Comparison of ENCODE assay signal across 11 cellular contexts in the genomic region with DNA sequence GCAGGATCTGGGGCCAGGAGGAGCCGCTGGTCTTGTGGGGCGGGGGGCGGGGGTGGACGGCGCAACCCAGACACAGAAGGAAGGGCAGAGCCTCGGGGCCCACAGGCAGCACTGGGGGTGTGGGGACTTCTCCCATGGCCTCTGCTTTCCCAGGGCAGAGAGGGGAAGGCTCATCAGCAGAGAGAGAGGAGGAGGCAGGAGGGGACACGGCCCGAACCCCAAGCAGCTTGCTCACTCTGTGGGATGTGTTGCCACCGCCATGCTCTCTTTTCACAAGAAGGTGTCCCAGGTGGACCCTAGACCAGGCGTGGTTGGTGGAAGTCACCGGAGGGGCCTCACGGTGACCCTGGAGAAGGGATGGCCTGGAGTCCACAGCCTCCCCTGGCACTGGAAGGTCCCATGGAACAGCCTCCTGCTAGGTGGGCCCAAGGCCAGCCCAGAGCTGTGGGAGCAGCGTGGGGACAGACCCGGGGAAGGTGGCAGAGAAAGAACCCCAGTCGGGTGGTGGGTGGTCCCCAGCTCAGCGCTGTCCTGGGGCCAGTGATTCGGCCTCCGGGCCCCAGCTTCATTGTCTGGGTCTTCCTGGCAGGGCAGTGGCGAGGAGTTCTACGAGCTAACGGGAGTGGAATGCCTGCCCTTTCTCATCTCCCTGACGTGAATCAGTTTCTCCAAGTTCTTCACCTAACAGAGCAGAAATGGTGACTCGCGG.
"Had no signal": no experiment of that assay in that cellular context is flagged by ENCODE, and none has a peak within 500 bp of the region (broad histone marks: within the 10 kb centered on the region; RNA-seq: fewer than 3 reads in every experiment).

No MANE protein-coding gene starts in this region.

- H3K36me3 ChIP-seq: esophagus squamous epithelium, pancreas, tibial nerve had no signal

- H3K27me3 ChIP-seq: pancreas, tibial nerve had no signal

- H3K4me3 ChIP-seq: esophagus squamous epithelium, pancreas, skin epidermis, tibial nerve had no signal

- H3K4me1 ChIP-seq: esophagus squamous epithelium, pancreas, tibial nerve had no signal

- DNase-seq: activated B cell treated with CpG ODN at 0.5 μM for 24 hours; activated CD4-positive, alpha-beta T cell treated with anti-CD3 and anti-CD28 coated beads, Interleukin-2, amount 10 ng/mL, durations not matched to agents 7 days and 5 days; activated gamma-delta T cell; activated T-cell treated with anti-CD3 and anti-CD28 coated beads, Interleukin-2, amount 50 U/mL, for 24 hours; amygdala; esophagus squamous epithelium; foreskin fibroblast; mesendoderm; pancreas had no signal

- H3K27ac ChIP-seq: esophagus squamous epithelium, pancreas, skin epidermis, tibial nerve had no signal

- H3K9me3 ChIP-seq: esophagus squamous epithelium, pancreas had no signal
